8 cellular contexts compared by ENCODE assay signal in genomic region chr18:61892683-61893303, GRCh38. TPM values are rescaled to one million over a fixed set of nuclear protein-coding genes. Genes with fewer than 3 reads are reported as not detected.
DNase-seq lines count a peak whose midpoint lies in the region; ATAC-seq and TF ChIP-seq lines count a peak whose summit lies in the region.

TSS of gene RNF152 (minus strand) at chr18:61893007. CDS start at chr18:61816463, 76,544 bp downstream.

- no peak within 1 kb of the TSS for H3K27ac ChIP-seq in DOHH2 (ENCODE audit: low read depth, low read length)

- TF ChIP-seq CTCF in DOHH2 (IDR thresholded peaks at IDR 0.05; ENCODE audit: low read depth, low read length, poor library complexity, severe bottlenecking): no peak
- TF ChIP-seq CTCF in glutamatergic neuron (IDR thresholded peaks at IDR 0.05; ENCODE audit: partially characterized antibody, unreplicated experiment): no peak

- H3K27me3 Mint-ChIP-seq in glutamatergic neuron (ENCODE audit: unreplicated experiment): peaks cover 5% of the 10 kb centered on the region

- peak within 1 kb of the TSS; percentile 59 for H3K4me2 ChIP-seq in DOHH2 (ENCODE audit: low read length)

- ATAC-seq in HG02759 (IDR thresholded peaks at IDR 0.05; ENCODE audit: unreplicated experiment) (no peak), HG03280 (IDR thresholded peaks at IDR 0.05; ENCODE audit: unreplicated experiment) (no peak)

- no peaks in the 10 kb centered on the region for H3K79me2 ChIP-seq in DOHH2 (ENCODE audit: control insufficient read depth, low read length)

- H3K27me3 ChIP-seq in DOHH2 (ENCODE audit: control insufficient read depth, low read length): peaks cover 48% of the 10 kb centered on the region

- peak within 1 kb of the TSS; percentile 76 for H3K27ac Mint-ChIP-seq in glutamatergic neuron (ENCODE audit: unreplicated experiment)

- H3K9me3 ChIP-seq in DOHH2 (ENCODE audit: control insufficient read depth, insufficient read depth, low read length): no peaks in the 10 kb centered on the region

- H3K4me1 Mint-ChIP-seq in glutamatergic neuron (ENCODE audit: low read depth, unreplicated experiment): peaks cover 13% of the 10 kb centered on the region

- H3K4me3 Mint-ChIP-seq in glutamatergic neuron (ENCODE audit: unreplicated experiment): peak within 1 kb of the TSS; percentile 89

- no peaks in the 10 kb centered on the region for H3K9me2 ChIP-seq in DOHH2 (replicated peaks; ENCODE audit: control insufficient read depth, low read length)

- no peaks in the 10 kb centered on the region for H3K36me3 Mint-ChIP-seq in glutamatergic neuron (ENCODE audit: unreplicated experiment)

- H3F3A ChIP-seq in DOHH2 (ENCODE audit: control insufficient read depth, insufficient read depth): no peaks in the 10 kb centered on the region

- no peaks in the 10 kb centered on the region for H4K20me1 ChIP-seq in DOHH2 (ENCODE audit: control insufficient read depth, insufficient read depth, low read depth, low read length)

- peaks cover 9% of the 10 kb centered on the region for H3K9me3 Mint-ChIP-seq in glutamatergic neuron (ENCODE audit: unreplicated experiment)

- no peaks in the 10 kb centered on the region for H3K4me1 ChIP-seq in DOHH2 (ENCODE audit: control insufficient read depth, low read length)

- peak within 1 kb of the TSS; percentile 57 for H3K4me3 ChIP-seq in DOHH2 (ENCODE audit: low read length)

- peak; percentile 58 for DNase-seq in NCI-H2227 treated with DMSO at 0.1 percent for 48 hours (lab: John Stamatoyannopoulos, UW)
- DNase-seq in activated naive CD4-positive, alpha-beta T cell treated with anti-CD3 and anti-CD28 coated beads, Interleukin-2, amount 50 U/mL, for 16 hours: peak; percentile 37
- DNase-seq in glutamatergic neuron: peak; percentile 60
- peak in 35 of 56 donors; percentile 7 to 66 (median 42) for DNase-seq in nucleus accumbens (lab: John Stamatoyannopoulos, UW)
- DNase-seq in NCI-H2029 treated with DMSO at 0.1 percent for 48 hours (lab: John Stamatoyannopoulos, UW): no peak

- no peaks in the 10 kb centered on the region for H3K36me3 ChIP-seq in DOHH2 (ENCODE audit: control insufficient read depth, low read length)

RNA-seq across cellular contexts. Expression of gene RNF152, which starts in this region (rescaled TPM):
- total RNA-seq in glutamatergic neuron (ENCODE audit: unreplicated experiment): 16.9 TPM
